Comparison of ENCODE assay signal across 11 cellular contexts in genomic region chr18:77052656-77053309, GRCh38.
DNase-seq lines count a peak whose midpoint lies in the region; ATAC-seq, FAIRE-seq and TF ChIP-seq lines count a peak whose summit lies in the region.
"Had no signal": no experiment of that assay in that cellular context is flagged by ENCODE, and none has a peak within 500 bp of the region (broad histone marks: within the 10 kb centered on the region; RNA-seq: fewer than 3 reads in every experiment).

No MANE protein-coding gene starts in this region.

- no peaks in the 10 kb centered on the region for H3K27me3 Mint-ChIP-seq in T-helper 1 cell treated with Interleukin-12 subunit alpha and Interleukin-12 subunit beta and Interleukin-4 antibody, amounts not matched to agents 30 μg/mL and 1 μg/mL, for 36 hours (ENCODE audit: low read depth)
- H3K27me3 Mint-ChIP-seq in stimulated activated naive B cell treated with anti-CD40 and anti-IgM and Interleukin-4, amounts not matched to agents 10 μg/mL and 1 μg/mL and 100 μg/mL, for 72 hours = no peaks in the 10 kb centered on the region

- peaks cover 9% of the 10 kb centered on the region for H3K4me1 ChIP-seq in colonic mucosa

- peak overlapping the region; percentile 45 for H3K27ac Mint-ChIP-seq in T-helper 1 cell treated with Interleukin-12 subunit alpha and Interleukin-12 subunit beta and Interleukin-4 antibody, amounts not matched to agents 30 μg/mL and 1 μg/mL, for 36 hours
- H3K27ac Mint-ChIP-seq in stimulated activated naive B cell treated with anti-CD40 and anti-IgM and Interleukin-4, amounts not matched to agents 10 μg/mL and 1 μg/mL and 100 μg/mL, for 72 hours = peak overlapping the region; percentile 100

- intact Hi-C loops in colonic mucosa (cut with DNase I) = no loop called here

- TF ChIP-seq POLR2A in GM12892 (IDR thresholded peaks at IDR 0.05; ENCODE audit: low read depth, low read length) = no peak

- H3K27me3 ChIP-seq in colonic mucosa = no peaks in the 10 kb centered on the region
- H3K27me3 ChIP-seq: SJSA1, thyroid gland had no signal

- H3K36me3 Mint-ChIP-seq in T-helper 1 cell treated with Interleukin-12 subunit alpha and Interleukin-12 subunit beta and Interleukin-4 antibody, amounts not matched to agents 30 μg/mL and 1 μg/mL, for 36 hours (ENCODE audit: low read depth) = peaks cover 18% of the 10 kb centered on the region
- peaks cover 30 to 39% of the 10 kb centered on the region in 2 donors for H3K36me3 Mint-ChIP-seq in stimulated activated naive B cell treated with anti-CD40 and anti-IgM and Interleukin-4, amounts not matched to agents 10 μg/mL and 1 μg/mL and 100 μg/mL, for 72 hours

- no peak overlapping the region for H3K4me3 Mint-ChIP-seq in T-helper 1 cell treated with Interleukin-12 subunit alpha and Interleukin-12 subunit beta and Interleukin-4 antibody, amounts not matched to agents 30 μg/mL and 1 μg/mL, for 36 hours
- peak overlapping the region; percentile 50 to 74 for H3K4me3 Mint-ChIP-seq in stimulated activated naive B cell treated with anti-CD40 and anti-IgM and Interleukin-4, amounts not matched to agents 10 μg/mL and 1 μg/mL and 100 μg/mL, for 72 hours
- H3K4me3 Mint-ChIP-seq: neural crest cell had no signal

- H3K4me3 ChIP-seq in colonic mucosa = no peak overlapping the region
- H3K4me3 ChIP-seq: SJSA1, thyroid gland had no signal

- peak; percentile 59 to 64 for ATAC-seq in stimulated activated naive B cell treated with anti-CD40 and anti-IgM and Interleukin-4, amounts not matched to agents 10 μg/mL and 1 μg/mL and 100 μg/mL, for 72 hours (replicated peaks)

- no peak for FAIRE-seq in GM12892 (lab: Jason Lieb, UNC)

- no peaks in the 10 kb centered on the region for H3K9me3 ChIP-seq in colonic mucosa
- H3K9me3 ChIP-seq: SJSA1, thyroid gland had no signal

- no peak for DNase-seq in T-helper 1 cell
- peak; percentile 22 for DNase-seq in KG1 (lab: John Stamatoyannopoulos, UW)
- no peak for DNase-seq in colonic mucosa
- DNase-seq in stimulated activated naive B cell treated with anti-CD40 and anti-IgM and Interleukin-4, amounts not matched to agents 10 μg/mL and 1 μg/mL and 100 μg/mL, for 72 hours = peak; percentile 70
- DNase-seq in AG08396 (ENCODE audit: low spot score) = no peak
- DNase-seq in mucosa of gallbladder (ENCODE audit: low spot score) = no peak
- DNase-seq in GM12892 (ENCODE audit: insufficient read length) = no peak
- DNase-seq: thyroid gland had no signal

- peaks cover 54% of the 10 kb centered on the region for H3K4me1 Mint-ChIP-seq in T-helper 1 cell treated with Interleukin-12 subunit alpha and Interleukin-12 subunit beta and Interleukin-4 antibody, amounts not matched to agents 30 μg/mL and 1 μg/mL, for 36 hours (ENCODE audit: low read depth)
- H3K4me1 Mint-ChIP-seq in stimulated activated naive B cell treated with anti-CD40 and anti-IgM and Interleukin-4, amounts not matched to agents 10 μg/mL and 1 μg/mL and 100 μg/mL, for 72 hours = peaks cover 59 to 71% of the 10 kb centered on the region in 2 donors

- H3K27ac ChIP-seq in colonic mucosa = no peak overlapping the region
- H3K27ac ChIP-seq: SJSA1 had no signal

- TF ChIP-seq CTCF in colonic mucosa (IDR thresholded peaks at IDR 0.05) = no peak

- no peaks in the 10 kb centered on the region for H3K9me3 Mint-ChIP-seq in T-helper 1 cell treated with Interleukin-12 subunit alpha and Interleukin-12 subunit beta and Interleukin-4 antibody, amounts not matched to agents 30 μg/mL and 1 μg/mL, for 36 hours
- no peaks in the 10 kb centered on the region for H3K9me3 Mint-ChIP-seq in stimulated activated naive B cell treated with anti-CD40 and anti-IgM and Interleukin-4, amounts not matched to agents 10 μg/mL and 1 μg/mL and 100 μg/mL, for 72 hours
- H3K9me3 Mint-ChIP-seq: neural crest cell had no signal

- H3K36me3 ChIP-seq in colonic mucosa = no peaks in the 10 kb centered on the region
- H3K36me3 ChIP-seq: SJSA1, thyroid gland had no signal

- H3K9ac ChIP-seq in colonic mucosa (ENCODE audit: low read depth in 2 of 2, low read length in 2 of 2) = peak overlapping the region; percentile 17 to 19

Comparison
In these comparisons a context has a peak if more than half of its experiments do, and no peak if none do; other contexts are left out.
1. DNase-seq: peak in KG1 (single experiment) and stimulated activated naive B cell treated with anti-CD40 and anti-IgM and Interleukin-4, amounts not matched to agents 10 μg/mL and 1 μg/mL and 100 μg/mL, for 72 hours (single experiment); none in T-helper 1 cell (0 of 5), colonic mucosa (single experiment), AG08396 (single experiment), mucosa of gallbladder (single experiment) and GM12892 (single experiment).